1 cellular context compared by ENCODE assay signal in genomic region chr19:12610540-12611360, GRCh38.
A peak's percentile ranks its signal among the peaks of the same experiment; 100 is the strongest.
TF ChIP-seq lines count a peak whose summit lies in the region.

Gene ZNF490, minus strand, starts transcription at chr19:12610813. Its CDS starts 133 bp downstream, at chr19:12610680.
Gene ZNF791, plus strand, starts transcription at chr19:12610920. Its CDS starts 160 bp downstream, at chr19:12611080.

TF ChIP-seq in WTC11, 78 proteins besides CTCF, POLR2A, EP300 and RAD21 (continued from another document):
- TF ChIP-seq, protein P1, sequence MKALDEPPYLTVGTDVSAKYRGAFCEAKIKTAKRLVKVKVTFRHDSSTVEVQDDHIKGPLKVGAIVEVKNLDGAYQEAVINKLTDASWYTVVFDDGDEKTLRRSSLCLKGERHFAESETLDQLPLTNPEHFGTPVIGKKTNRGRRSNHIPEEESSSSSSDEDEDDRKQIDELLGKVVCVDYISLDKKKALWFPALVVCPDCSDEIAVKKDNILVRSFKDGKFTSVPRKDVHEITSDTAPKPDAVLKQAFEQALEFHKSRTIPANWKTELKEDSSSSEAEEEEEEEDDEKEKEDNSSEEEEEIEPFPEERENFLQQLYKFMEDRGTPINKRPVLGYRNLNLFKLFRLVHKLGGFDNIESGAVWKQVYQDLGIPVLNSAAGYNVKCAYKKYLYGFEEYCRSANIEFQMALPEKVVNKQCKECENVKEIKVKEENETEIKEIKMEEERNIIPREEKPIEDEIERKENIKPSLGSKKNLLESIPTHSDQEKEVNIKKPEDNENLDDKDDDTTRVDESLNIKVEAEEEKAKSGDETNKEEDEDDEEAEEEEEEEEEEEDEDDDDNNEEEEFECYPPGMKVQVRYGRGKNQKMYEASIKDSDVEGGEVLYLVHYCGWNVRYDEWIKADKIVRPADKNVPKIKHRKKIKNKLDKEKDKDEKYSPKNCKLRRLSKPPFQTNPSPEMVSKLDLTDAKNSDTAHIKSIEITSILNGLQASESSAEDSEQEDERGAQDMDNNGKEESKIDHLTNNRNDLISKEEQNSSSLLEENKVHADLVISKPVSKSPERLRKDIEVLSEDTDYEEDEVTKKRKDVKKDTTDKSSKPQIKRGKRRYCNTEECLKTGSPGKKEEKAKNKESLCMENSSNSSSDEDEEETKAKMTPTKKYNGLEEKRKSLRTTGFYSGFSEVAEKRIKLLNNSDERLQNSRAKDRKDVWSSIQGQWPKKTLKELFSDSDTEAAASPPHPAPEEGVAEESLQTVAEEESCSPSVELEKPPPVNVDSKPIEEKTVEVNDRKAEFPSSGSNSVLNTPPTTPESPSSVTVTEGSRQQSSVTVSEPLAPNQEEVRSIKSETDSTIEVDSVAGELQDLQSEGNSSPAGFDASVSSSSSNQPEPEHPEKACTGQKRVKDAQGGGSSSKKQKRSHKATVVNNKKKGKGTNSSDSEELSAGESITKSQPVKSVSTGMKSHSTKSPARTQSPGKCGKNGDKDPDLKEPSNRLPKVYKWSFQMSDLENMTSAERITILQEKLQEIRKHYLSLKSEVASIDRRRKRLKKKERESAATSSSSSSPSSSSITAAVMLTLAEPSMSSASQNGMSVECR (CRISPR knock-in tag; IDR thresholded peaks at IDR 0.05; ENCODE audit: borderline replicate concordance), result peak; percentile 89; the same call in 1 of the 2 replicates
- peak; percentile 74; the same call in 1 of the 2 replicates for TF ChIP-seq ETV6 (CRISPR knock-in tag; IDR thresholded peaks at IDR 0.05)
- TF ChIP-seq, protein P2, sequence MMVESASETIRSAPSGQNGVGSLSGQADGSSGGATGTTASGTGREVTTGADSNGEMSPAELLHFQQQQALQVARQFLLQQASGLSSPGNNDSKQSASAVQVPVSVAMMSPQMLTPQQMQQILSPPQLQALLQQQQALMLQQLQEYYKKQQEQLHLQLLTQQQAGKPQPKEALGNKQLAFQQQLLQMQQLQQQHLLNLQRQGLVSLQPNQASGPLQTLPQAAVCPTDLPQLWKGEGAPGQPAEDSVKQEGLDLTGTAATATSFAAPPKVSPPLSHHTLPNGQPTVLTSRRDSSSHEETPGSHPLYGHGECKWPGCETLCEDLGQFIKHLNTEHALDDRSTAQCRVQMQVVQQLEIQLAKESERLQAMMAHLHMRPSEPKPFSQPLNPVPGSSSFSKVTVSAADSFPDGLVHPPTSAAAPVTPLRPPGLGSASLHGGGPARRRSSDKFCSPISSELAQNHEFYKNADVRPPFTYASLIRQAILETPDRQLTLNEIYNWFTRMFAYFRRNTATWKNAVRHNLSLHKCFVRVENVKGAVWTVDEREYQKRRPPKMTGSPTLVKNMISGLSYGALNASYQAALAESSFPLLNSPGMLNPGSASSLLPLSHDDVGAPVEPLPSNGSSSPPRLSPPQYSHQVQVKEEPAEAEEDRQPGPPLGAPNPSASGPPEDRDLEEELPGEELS (CRISPR knock-in tag; IDR thresholded peaks at IDR 0.05), result peak; percentile 78
- TF ChIP-seq GTF2I (CRISPR knock-in tag; conservative IDR thresholded peaks at IDR 0.05), result no peak
- TF ChIP-seq MYBL2 (CRISPR knock-in tag; IDR thresholded peaks at IDR 0.05), result 0 out of 2 replicates have a peak, but pooled peaks have one; percentile 48
- TF ChIP-seq ERG (CRISPR knock-in tag; IDR thresholded peaks at IDR 0.05), result no peak
- 0 out of 2 replicates have a peak, but pooled peaks have one; percentile 9 for TF ChIP-seq NFE2L1 (CRISPR knock-in tag; IDR thresholded peaks at IDR 0.05)
- TF ChIP-seq E2F5 (CRISPR knock-in tag; IDR thresholded peaks at IDR 0.05), result peak; percentile 33; the same call in 1 of the 2 replicates
- peak; percentile 45; the same call in 1 of the 2 replicates for TF ChIP-seq ATF1 (CRISPR knock-in tag; IDR thresholded peaks at IDR 0.05)
- no peak for TF ChIP-seq E2F1 (CRISPR knock-in tag; IDR thresholded peaks at IDR 0.05)
- no peak for TF ChIP-seq NR2C2 (CRISPR knock-in tag; IDR thresholded peaks at IDR 0.05)
- TF ChIP-seq RELA (CRISPR knock-in tag; IDR thresholded peaks at IDR 0.05; ENCODE audit: borderline replicate concordance), result no peak
- TF ChIP-seq TP53 (CRISPR knock-in tag; IDR thresholded peaks at IDR 0.05), result no peak
- no peak for TF ChIP-seq STAT6 (CRISPR knock-in tag; conservative IDR thresholded peaks at IDR 0.05; ENCODE audit: low read depth)
- TF ChIP-seq, protein P3, sequence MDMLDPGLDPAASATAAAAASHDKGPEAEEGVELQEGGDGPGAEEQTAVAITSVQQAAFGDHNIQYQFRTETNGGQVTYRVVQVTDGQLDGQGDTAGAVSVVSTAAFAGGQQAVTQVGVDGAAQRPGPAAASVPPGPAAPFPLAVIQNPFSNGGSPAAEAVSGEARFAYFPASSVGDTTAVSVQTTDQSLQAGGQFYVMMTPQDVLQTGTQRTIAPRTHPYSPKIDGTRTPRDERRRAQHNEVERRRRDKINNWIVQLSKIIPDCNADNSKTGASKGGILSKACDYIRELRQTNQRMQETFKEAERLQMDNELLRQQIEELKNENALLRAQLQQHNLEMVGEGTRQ (CRISPR knock-in tag; IDR thresholded peaks at IDR 0.05), result no peak
- no peak for TF ChIP-seq JUN (CRISPR knock-in tag; IDR thresholded peaks at IDR 0.05)
- TF ChIP-seq OVOL2 (CRISPR knock-in tag; IDR thresholded peaks at IDR 0.05; ENCODE audit: borderline replicate concordance), result no peak
- TF ChIP-seq CREB1 (CRISPR knock-in tag; IDR thresholded peaks at IDR 0.05), result 0 out of 2 replicates have a peak, but pooled peaks have one; percentile 45
- TF ChIP-seq ZBTB43 (CRISPR knock-in tag; IDR thresholded peaks at IDR 0.05), result no peak
- no peak for TF ChIP-seq ZNF423 (CRISPR knock-in tag; IDR thresholded peaks at IDR 0.05)
- TF ChIP-seq TCF7 (CRISPR knock-in tag; IDR thresholded peaks at IDR 0.05; ENCODE audit: low read depth), result no peak
- TF ChIP-seq ZNF121 (CRISPR knock-in tag; IDR thresholded peaks at IDR 0.05), result no peak
- TF ChIP-seq MLX (CRISPR knock-in tag; IDR thresholded peaks at IDR 0.05), result no peak
- TF ChIP-seq, protein P4, sequence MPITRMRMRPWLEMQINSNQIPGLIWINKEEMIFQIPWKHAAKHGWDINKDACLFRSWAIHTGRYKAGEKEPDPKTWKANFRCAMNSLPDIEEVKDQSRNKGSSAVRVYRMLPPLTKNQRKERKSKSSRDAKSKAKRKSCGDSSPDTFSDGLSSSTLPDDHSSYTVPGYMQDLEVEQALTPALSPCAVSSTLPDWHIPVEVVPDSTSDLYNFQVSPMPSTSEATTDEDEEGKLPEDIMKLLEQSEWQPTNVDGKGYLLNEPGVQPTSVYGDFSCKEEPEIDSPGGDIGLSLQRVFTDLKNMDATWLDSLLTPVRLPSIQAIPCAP (CRISPR knock-in tag; IDR thresholded peaks at IDR 0.05), result 0 out of 2 replicates have a peak, but pooled peaks have one; percentile 29
- TF ChIP-seq HMGXB4 (CRISPR knock-in tag; IDR thresholded peaks at IDR 0.05), result peak; percentile 92
- TF ChIP-seq CREM (CRISPR knock-in tag; IDR thresholded peaks at IDR 0.05), result peak; percentile 92
- TF ChIP-seq EMX1 (CRISPR knock-in tag; IDR thresholded peaks at IDR 0.05), result 0 out of 2 replicates have a peak, but pooled peaks have one; percentile 30
- peak; percentile 76 for TF ChIP-seq MAX (CRISPR knock-in tag; IDR thresholded peaks at IDR 0.05)
- no peak for TF ChIP-seq MXD4 (CRISPR knock-in tag; IDR thresholded peaks at IDR 0.05; ENCODE audit: borderline replicate concordance)
- TF ChIP-seq KAT7 (CRISPR knock-in tag; IDR thresholded peaks at IDR 0.05; ENCODE audit: borderline replicate concordance), result no peak
- TF ChIP-seq ZNF671 (CRISPR knock-in tag; IDR thresholded peaks at IDR 0.05), result no peak
- TF ChIP-seq JAZF1 (CRISPR knock-in tag; IDR thresholded peaks at IDR 0.05), result no peak
- peak; percentile 76; the same call in 1 of the 2 replicates for TF ChIP-seq FOXP1 (CRISPR knock-in tag; IDR thresholded peaks at IDR 0.05; ENCODE audit: borderline replicate concordance)
- TF ChIP-seq ZNF512 (CRISPR knock-in tag; IDR thresholded peaks at IDR 0.05; ENCODE audit: borderline replicate concordance), result no peak
- TF ChIP-seq GABPB1 (CRISPR knock-in tag; IDR thresholded peaks at IDR 0.05), result peak; percentile 79
- TF ChIP-seq FOXK1 (CRISPR knock-in tag; IDR thresholded peaks at IDR 0.05), result peak; percentile 67
- peak; percentile 63; the same call in 1 of the 2 replicates for TF ChIP-seq TEAD1 (CRISPR knock-in tag; IDR thresholded peaks at IDR 0.05)
